ENCODE assay signal across 28 cellular contexts in the genomic region with DNA sequence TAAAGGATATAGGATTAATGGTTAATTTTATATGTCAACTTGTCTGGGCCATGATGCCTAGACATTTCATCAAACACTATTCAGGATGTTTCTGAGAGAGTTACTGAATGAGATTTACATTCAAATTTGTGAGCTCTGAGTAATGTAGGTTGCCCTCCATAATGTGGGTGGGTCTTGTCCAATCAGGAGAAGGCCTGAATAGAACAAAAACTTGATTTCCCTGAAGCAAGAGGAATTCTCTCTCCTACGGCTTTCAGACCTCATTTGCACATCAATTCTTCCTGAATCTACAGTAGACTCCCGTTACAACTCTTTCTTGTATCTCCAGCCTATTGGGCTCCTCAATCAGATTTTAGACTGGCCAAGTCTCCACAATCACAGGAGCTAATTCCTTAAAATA.
"Had no signal": no experiment of that assay in that cellular context is flagged by ENCODE, and none has a peak within 500 bp of the region (broad histone marks: within the 10 kb centered on the region; RNA-seq: fewer than 3 reads in every experiment).

No MANE protein-coding gene starts in this region.

- DNase-seq: colonic mucosa; cortex of kidney; dermis blood vessel endothelial cell; dorsolateral prefrontal cortex; effector CD4-positive, alpha-beta T cell; effector CD8-positive, alpha-beta T cell; effector memory CD4-positive, alpha-beta T cell; effector memory CD8-positive, alpha-beta T cell; endodermal cell; erythroblast; esophagus squamous epithelium; foreskin fibroblast; foreskin keratinocyte; foreskin melanocyte; gastrocnemius medialis; glutamatergic neuron; head of caudate nucleus; heart left ventricle; heart right ventricle had no signal

- H3K4me1 ChIP-seq: colonic mucosa, esophagus muscularis mucosa, esophagus squamous epithelium, foreskin keratinocyte, gastrocnemius medialis, gastroesophageal sphincter, heart left ventricle, heart right ventricle had no signal

- H3K36me3 ChIP-seq: colonic mucosa, esophagus muscularis mucosa, esophagus squamous epithelium, gastrocnemius medialis, gastroesophageal sphincter, heart left ventricle, heart right ventricle had no signal

- FAIRE-seq: colon, endometrium, endothelial cell of umbilical vein, frontal cortex had no signal

- H3K9me3 ChIP-seq: colonic mucosa, esophagus squamous epithelium had no signal

- H3K27ac ChIP-seq: colonic mucosa, coronary artery, dorsolateral prefrontal cortex, epithelial cell of prostate, esophagus muscularis mucosa, esophagus squamous epithelium, foreskin keratinocyte, gastrocnemius medialis, gastroesophageal sphincter, heart left ventricle, heart right ventricle had no signal

- H3K4me3 ChIP-seq: colonic mucosa, coronary artery, dorsolateral prefrontal cortex, esophagus muscularis mucosa, esophagus squamous epithelium, gastrocnemius medialis, gastroesophageal sphincter, heart left ventricle, heart right ventricle had no signal

- ATAC-seq: effector memory CD8-positive, alpha-beta T cell; esophagus mucosa; foreskin keratinocyte; gastrocnemius medialis; gastroesophageal sphincter; heart left ventricle; heart right ventricle had no signal

- H3K27me3 ChIP-seq: colonic mucosa, dorsolateral prefrontal cortex, esophagus muscularis mucosa, esophagus squamous epithelium, foreskin keratinocyte, gastrocnemius medialis, gastroesophageal sphincter, heart left ventricle, heart right ventricle had no signal
